ENCODE assay signal across 17 cellular contexts in the genomic region with DNA sequence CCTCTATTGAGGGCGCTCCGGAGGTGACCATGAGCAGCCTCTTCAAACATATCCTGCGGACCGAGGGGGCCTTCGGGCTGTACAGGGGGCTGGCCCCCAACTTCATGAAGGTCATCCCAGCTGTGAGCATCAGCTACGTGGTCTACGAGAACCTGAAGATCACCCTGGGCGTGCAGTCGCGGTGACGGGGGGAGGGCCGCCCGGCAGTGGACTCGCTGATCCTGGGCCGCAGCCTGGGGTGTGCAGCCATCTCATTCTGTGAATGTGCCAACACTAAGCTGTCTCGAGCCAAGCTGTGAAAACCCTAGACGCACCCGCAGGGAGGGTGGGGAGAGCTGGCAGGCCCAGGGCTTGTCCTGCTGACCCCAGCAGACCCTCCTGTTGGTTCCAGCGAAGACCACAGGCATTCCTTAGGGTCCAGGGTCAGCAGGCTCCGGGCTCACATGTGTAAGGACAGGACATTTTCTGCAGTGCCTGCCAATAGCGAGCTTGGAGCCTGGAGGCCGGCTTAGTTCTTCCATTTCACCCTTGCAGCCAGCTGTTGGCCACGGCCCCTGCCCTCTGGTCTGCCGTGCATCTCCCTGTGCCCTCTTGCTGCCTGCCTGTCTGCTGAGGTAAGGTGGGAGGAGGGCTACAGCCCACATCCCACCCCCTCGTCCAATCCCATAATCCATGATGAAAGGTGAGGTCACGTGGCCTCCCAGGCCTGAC. TPM values are rescaled to one million over a fixed set of nuclear protein-coding genes. Genes with fewer than 3 reads are reported as not detected.
DNase-seq lines count a peak whose midpoint lies in the region; ATAC-seq, FAIRE-seq and TF ChIP-seq lines count a peak whose summit lies in the region.
"Had no signal": no experiment of that assay in that cellular context is flagged by ENCODE, and none has a peak within 500 bp of the region (broad histone marks: within the 10 kb centered on the region; RNA-seq: fewer than 3 reads in every experiment).

No MANE protein-coding gene starts in this region.

- peaks cover 2% of the 10 kb centered on the region for H3K79me2 ChIP-seq in HepG2 (ENCODE audit: insufficient read depth, low read length)

- no TSS peak for BruUV-seq in HepG2 (replicated peaks; lab: Mats Ljungman, UMichigan)

- ATAC-seq in HepG2: no peak
- ATAC-seq in HG02852 (IDR thresholded peaks at IDR 0.05; ENCODE audit: unreplicated experiment): no peak

- no peak overlapping the region for H2AFZ ChIP-seq in HepG2 (ENCODE audit: low read length)

- H3K4me1 ChIP-seq in HepG2 (ENCODE audit: insufficient read depth, low read length): peaks cover 76% of the 10 kb centered on the region
- peaks cover 72 to 87% (median 84%) of the 10 kb centered on the region in 3 donors for H3K4me1 ChIP-seq in skeletal muscle tissue (ENCODE audit: control insufficient read depth in 3 of 3, insufficient read depth in 3 of 3, low read length in 3 of 3)
- peaks cover 14 to 46% (median 29%) of the 10 kb centered on the region in 4 donors for H3K4me1 ChIP-seq in transverse colon

- TF ChIP-seq CTCF in VCaP (conservative IDR thresholded peaks at IDR 0.05): no peak
- no peak for TF ChIP-seq CTCF in HepG2 (CRISPR knock-in tag; IDR thresholded peaks at IDR 0.05)
- TF ChIP-seq CTCF in transverse colon (IDR thresholded peaks at IDR 0.05): no peak

- H3K27me3 ChIP-seq in H7 (ENCODE audit: control insufficient read depth, insufficient read depth, low read length) (no peaks in the 10 kb centered on the region), HepG2 (ENCODE audit: control insufficient read depth in 1 of 2, insufficient read depth in 2 of 2, low read length in 2 of 2) (no peaks in the 10 kb centered on the region), skeletal muscle tissue (ENCODE audit: control insufficient read depth in 3 of 3, insufficient read depth in 3 of 3, low read length in 3 of 3) (no peaks in the 10 kb centered on the region), transverse colon (no peaks in the 10 kb centered on the region)

- intact Hi-C loops in HepG2 (cut with micrococcal nuclease; ENCODE audit: unreplicated experiment) (no loop called here), transverse colon (cut with DNase I; ENCODE audit: low total_unique reads) (no loop called here)

- H4K20me1 ChIP-seq in HepG2 (ENCODE audit: insufficient read depth, low read length): no peaks in the 10 kb centered on the region

- TF ChIP-seq RAD21 in HepG2 (CRISPR knock-in tag; IDR thresholded peaks at IDR 0.05): no peak

- DNase-seq in H7: peak; percentile 46
- DNase-seq in HepG2 (ENCODE audit: low spot score): no peak
- no peak for DNase-seq in NCI-H1105 (lab: John Stamatoyannopoulos, UW)
- no peak for DNase-seq in transverse colon
- DNase-seq: activated CD4-positive, alpha-beta T cell treated with anti-CD3 and anti-CD28 coated beads for 48 hours; immature natural killer cell; NCI-H2171 treated with DMSO at 0.1 percent for 48 hours; NCI-H774; stimulated activated CD4-positive, alpha-beta T cell treated with anti-CD3 and anti-CD28 coated beads, Interleukin-1b, Interleukin-23, amount 100 ng/mL, for 48 hours had no signal

- CTCF ChIA-PET in HepG2 (lab: Yijun Ruan, JAX; ENCODE audit: low intra/inter-chr PET ratio, low total read pairs): no interaction called here

- H3K9ac ChIP-seq in HepG2 (ENCODE audit: insufficient read depth, low read depth, low read length) (no peak overlapping the region), skeletal muscle tissue (ENCODE audit: low read depth in 1 of 3, low read length in 3 of 3) (peak overlapping the region; percentile 59 to 84 (median 68))
- H3K9ac ChIP-seq: KMS-11 had no signal

- no peak for TF ChIP-seq POLR2A in HepG2 (IDR thresholded peaks at IDR 0.05; ENCODE audit: insufficient read depth in 1 of 2, low read depth in 2 of 2, low read length in 2 of 2)
- no peak for TF ChIP-seq POLR2A in transverse colon (IDR thresholded peaks at IDR 0.05)

- no peak overlapping the region for H3K4me3 ChIP-seq in H7 (ENCODE audit: insufficient read depth, low read depth, low read length)
- no peak overlapping the region for H3K4me3 ChIP-seq in HepG2 (replicated peaks in 1 of 3; ENCODE audit: insufficient read depth in 1 of 3, low read depth in 2 of 3, low read length in 3 of 3)
- peak overlapping the region in 2 of 3 donors; percentile 20 to 49 for H3K4me3 ChIP-seq in skeletal muscle tissue (ENCODE audit: low read length in 3 of 3)
- H3K4me3 ChIP-seq in transverse colon: no peak overlapping the region
- H3K4me3 ChIP-seq: SK-N-MC had no signal

- in situ Hi-C loops in HepG2 (cut with HindIII; ENCODE audit: extremely low pct_ligation_motif_present, low pct_unique_long_range_greater_than_20kb) (no loop called here), transverse colon (cut with MboI; ENCODE audit: low pct_ligation_motif_present in 1 of 4, low pct_unique_long_range_greater_than_20kb in 1 of 4, low sequenced_read_pairs in 3 of 4) (loop anchor here in 1 of 4 donors (25.0 kb wide), 1 partner anchor 145 kb away; no protein-coding TSS in a partner anchor)

- 91% methylated on average over 10 of the region's 26 CpGs for WGBS in HepG2 (ENCODE audit: low lambda C conversion rate)
- WGBS in transverse colon (ENCODE audit: low coverage in 1 of 2), 2 donors: 85% methylated on average over 24 of the region's 26 CpGs; no CpG with 5 or more reads in 1 of the 2 donors

- FAIRE-seq in HepG2 (lab: Jason Lieb, UNC): no peak
- FAIRE-seq: bronchial epithelial cell, G401.6 had no signal

- peak overlapping the region; percentile 15; the same call in 1 of the 2 replicates for H3K27ac ChIP-seq in VCaP
- H3K27ac ChIP-seq in HepG2 (ENCODE audit: extremely low read length, insufficient read depth, low read length): peak overlapping the region; percentile 30
- H3K27ac ChIP-seq in skeletal muscle tissue (ENCODE audit: low read depth, low read length): peak overlapping the region; percentile 93
- H3K27ac ChIP-seq in transverse colon: peak overlapping the region in 1 of 4 donors; percentile 95
- H3K27ac ChIP-seq: KMS-11, SK-N-MC had no signal

- H3K36me3 ChIP-seq in H7 (replicated peaks; ENCODE audit: control insufficient read depth, insufficient read depth, low read length) (peaks cover 25% of the 10 kb centered on the region), HepG2 (replicated peaks in 1 of 2; ENCODE audit: control insufficient read depth in 1 of 2, insufficient read depth in 2 of 2, low read length in 2 of 2) (peaks cover 20 to 38% of the 10 kb centered on the region in 2 experiments), skeletal muscle tissue (ENCODE audit: control insufficient read depth in 3 of 3, insufficient read depth in 3 of 3, low read length in 3 of 3) (peaks cover 39 to 53% (median 44%) of the 10 kb centered on the region in 3 donors), transverse colon (peaks cover 0 to 33% (median 17%) of the 10 kb centered on the region in 4 donors)

- H3K9me3 ChIP-seq in HepG2 (ENCODE audit: low read length): no peaks in the 10 kb centered on the region
- no peaks in the 10 kb centered on the region for H3K9me3 ChIP-seq in skeletal muscle tissue (ENCODE audit: control insufficient read depth in 3 of 3, low read length in 3 of 3)
- no peaks in the 10 kb centered on the region for H3K9me3 ChIP-seq in transverse colon

- no peak overlapping the region for H3K4me2 ChIP-seq in HepG2 (ENCODE audit: low read depth, low read length)
- H3K4me2 ChIP-seq: KMS-11 had no signal

- no peak for TF ChIP-seq EP300 in HepG2 (IDR thresholded peaks at IDR 0.05; ENCODE audit: low read depth in 2 of 2, low read length in 2 of 2)
- TF ChIP-seq EP300 in HepG2 (CRISPR knock-in tag; IDR thresholded peaks at IDR 0.05; ENCODE audit: borderline replicate concordance): no peak
- no peak for TF ChIP-seq EP300 in transverse colon (IDR thresholded peaks at IDR 0.05; ENCODE audit: low read depth)

- POLR2A ChIA-PET in HepG2 (lab: Yijun Ruan, JAX): interaction anchor here (1.1 kb wide), 1 partner anchor 9 kb away, joined by 3 read pairs; no protein-coding TSS in a partner anchor

RNA-seq across cellular contexts. Expression of a gene that starts 20.1 kb away (rescaled TPM):
- total RNA-seq in H7 (2014; rRNA removed; shearing (Covaris generic)): 143 and 197 TPM in 2 replicates
- total RNA-seq in HepG2 (2016; rRNA removed; fragmentation: Illumina TruSeq; extraction: Trizol): 68.5 and 79.8 TPM in 2 replicates
- 176 and 179 TPM in 2 replicates for total RNA-seq in HepG2 (2016; cell fraction: cytosol; rRNA removed; fragmentation: Illumina TruSeq; extraction: Trizol; ENCODE audit: low read depth)
- 65.6 and 85.2 TPM in 2 replicates for total RNA-seq in HepG2 (2016; cell fraction: insoluble cytoplasmic fraction; rRNA removed; fragmentation: Illumina TruSeq; extraction: Trizol)
- 80.3 and 84.6 TPM in 2 replicates for total RNA-seq in HepG2 (2016; cell fraction: membrane; rRNA removed; fragmentation: Illumina TruSeq; extraction: Trizol)
- total RNA-seq in HepG2 (2016; cell fraction: nucleus; rRNA removed; fragmentation: Illumina TruSeq; extraction: Trizol): 40.6 and 44.2 TPM in 2 replicates
- 63.7 and 67.2 TPM in 2 replicates for polyA plus RNA-seq in HepG2 (2011; rRNA removed)
- 53.6 and 85.6 TPM in 2 replicates for polyA plus RNA-seq in HepG2 (2011; cell fraction: cytosol; rRNA removed)
- polyA plus RNA-seq in HepG2 (2011; cell fraction: nucleus; rRNA removed): 128 and 148 TPM in 2 replicates
- polyA plus RNA-seq in HepG2 (2012): 39.6 and 40.6 TPM in 2 replicates
- 61.1 and 71.8 TPM in 2 replicates for polyA plus RNA-seq in HepG2 (2016; cell fraction: cytosol; fragmentation: Illumina TruSeq; extraction: Trizol; ENCODE audit: low read depth)
- polyA plus RNA-seq in HepG2 (2016; cell fraction: insoluble cytoplasmic fraction; fragmentation: Illumina TruSeq; extraction: Trizol; ENCODE audit: low read depth): 67.8 and 88.5 TPM in 2 replicates
- 68.9 and 78.2 TPM in 2 replicates for polyA plus RNA-seq in HepG2 (2016; cell fraction: membrane; fragmentation: Illumina TruSeq; extraction: Trizol; ENCODE audit: low read depth)
- polyA plus RNA-seq in HepG2 (2016; cell fraction: nucleus; fragmentation: Illumina TruSeq; extraction: Trizol; ENCODE audit: insufficient read depth, low read depth): 101 and 105 TPM in 2 replicates
- 109 and 143 TPM in 2 replicates for polyA minus RNA-seq in HepG2 (2011; rRNA and poly(A)+ RNA removed; ENCODE audit: low replicate concordance)
- polyA minus RNA-seq in HepG2 (2011; cell fraction: cytosol; rRNA and poly(A)+ RNA removed): 29.5 and 39.2 TPM in 2 replicates
- polyA minus RNA-seq in HepG2 (2011; cell fraction: nucleus; rRNA and poly(A)+ RNA removed): 39.4 and 44.6 TPM in 2 replicates
- 47.5 TPM for total RNA-seq in skeletal muscle tissue
- total RNA-seq in transverse colon: 100 to 1,000 TPM; 109 to 434 (median 164) TPM

RNA-seq across cellular contexts. Expression of a gene that starts 39.4 kb away (rescaled TPM):
- total RNA-seq in H7 (2014; rRNA removed; shearing (Covaris generic)): 23.1 and 23.7 TPM in 2 replicates
- 18.5 and 24.8 TPM in 2 replicates for total RNA-seq in HepG2 (2016; rRNA removed; fragmentation: Illumina TruSeq; extraction: Trizol)
- total RNA-seq in HepG2 (2016; cell fraction: cytosol; rRNA removed; fragmentation: Illumina TruSeq; extraction: Trizol; ENCODE audit: low read depth): 4.5 and 5.1 TPM in 2 replicates
- total RNA-seq in HepG2 (2016; cell fraction: insoluble cytoplasmic fraction; rRNA removed; fragmentation: Illumina TruSeq; extraction: Trizol): 16.4 and 24.3 TPM in 2 replicates
- total RNA-seq in HepG2 (2016; cell fraction: membrane; rRNA removed; fragmentation: Illumina TruSeq; extraction: Trizol): 10.5 and 11.1 TPM in 2 replicates
- 21.4 and 25.1 TPM in 2 replicates for total RNA-seq in HepG2 (2016; cell fraction: nucleus; rRNA removed; fragmentation: Illumina TruSeq; extraction: Trizol)
- polyA plus RNA-seq in HepG2 (2011; rRNA removed): 10.5 and 16.7 TPM in 2 replicates
- 10.7 and 11.2 TPM in 2 replicates for polyA plus RNA-seq in HepG2 (2011; cell fraction: cytosol; rRNA removed)
- polyA plus RNA-seq in HepG2 (2011; cell fraction: nucleus; rRNA removed): 26.1 and 29.6 TPM in 2 replicates
- polyA plus RNA-seq in HepG2 (2012): 12.9 and 15.5 TPM in 2 replicates
- polyA plus RNA-seq in HepG2 (2016; cell fraction: cytosol; fragmentation: Illumina TruSeq; extraction: Trizol; ENCODE audit: low read depth): 1.1 and 1.3 TPM in 2 replicates
- 11.6 and 13.1 TPM in 2 replicates for polyA plus RNA-seq in HepG2 (2016; cell fraction: insoluble cytoplasmic fraction; fragmentation: Illumina TruSeq; extraction: Trizol; ENCODE audit: low read depth)
- polyA plus RNA-seq in HepG2 (2016; cell fraction: membrane; fragmentation: Illumina TruSeq; extraction: Trizol; ENCODE audit: low read depth): 2.6 and 2.7 TPM in 2 replicates
- 31.1 and 36.4 TPM in 2 replicates for polyA plus RNA-seq in HepG2 (2016; cell fraction: nucleus; fragmentation: Illumina TruSeq; extraction: Trizol; ENCODE audit: insufficient read depth, low read depth)
- polyA minus RNA-seq in HepG2 (2011; rRNA and poly(A)+ RNA removed; ENCODE audit: low replicate concordance): 20.5 and 28.1 TPM in 2 replicates
- 10.0 and 10.2 TPM in 2 replicates for polyA minus RNA-seq in HepG2 (2011; cell fraction: cytosol; rRNA and poly(A)+ RNA removed)
- 14.4 and 26.1 TPM in 2 replicates for polyA minus RNA-seq in HepG2 (2011; cell fraction: nucleus; rRNA and poly(A)+ RNA removed)
- 13.0 TPM for total RNA-seq in skeletal muscle tissue
- 10 to 100 TPM; 25.5 to 35.5 (median 32.5) TPM for total RNA-seq in transverse colon

RNA-seq across cellular contexts. Expression of a gene that starts 40.3 kb away (rescaled TPM):
- total RNA-seq in H7 (2014; rRNA removed; shearing (Covaris generic)): 10.3 and 12.3 TPM in 2 replicates
- total RNA-seq in HepG2 (2016; rRNA removed; fragmentation: Illumina TruSeq; extraction: Trizol) (6.0 and 6.6 TPM in 2 replicates), skeletal muscle tissue (8.9 TPM), transverse colon (10 to 100 TPM in 3 of 4 donors, under 1 TPM in 1; 0.60 to 23.2 (median 14.0) TPM)
- 3.1 and 4.1 TPM in 2 replicates for total RNA-seq in HepG2 (2016; cell fraction: cytosol; rRNA removed; fragmentation: Illumina TruSeq; extraction: Trizol; ENCODE audit: low read depth)
- 6.0 and 6.4 TPM in 2 replicates for total RNA-seq in HepG2 (2016; cell fraction: insoluble cytoplasmic fraction; rRNA removed; fragmentation: Illumina TruSeq; extraction: Trizol)
- 5.7 and 6.1 TPM in 2 replicates for total RNA-seq in HepG2 (2016; cell fraction: membrane; rRNA removed; fragmentation: Illumina TruSeq; extraction: Trizol)
- total RNA-seq in HepG2 (2016; cell fraction: nucleus; rRNA removed; fragmentation: Illumina TruSeq; extraction: Trizol): 2.9 and 4.1 TPM in 2 replicates
- polyA plus RNA-seq in HepG2 (2011; rRNA removed): 6.9 TPM in 2 replicates
- 4.9 and 6.4 TPM in 2 replicates for polyA plus RNA-seq in HepG2 (2011; cell fraction: cytosol; rRNA removed)
- polyA plus RNA-seq in HepG2 (2011; cell fraction: nucleus; rRNA removed): 3.8 and 4.0 TPM in 2 replicates
- 3.0 and 3.8 TPM in 2 replicates for polyA plus RNA-seq in HepG2 (2012)
- polyA plus RNA-seq in HepG2 (2016; cell fraction: cytosol; fragmentation: Illumina TruSeq; extraction: Trizol; ENCODE audit: low read depth): 2.4 and 2.6 TPM in 2 replicates
- polyA plus RNA-seq in HepG2 (2016; cell fraction: insoluble cytoplasmic fraction; fragmentation: Illumina TruSeq; extraction: Trizol; ENCODE audit: low read depth): 5.2 and 5.7 TPM in 2 replicates
- 3.5 and 3.9 TPM in 2 replicates for polyA plus RNA-seq in HepG2 (2016; cell fraction: membrane; fragmentation: Illumina TruSeq; extraction: Trizol; ENCODE audit: low read depth)
- polyA plus RNA-seq in HepG2 (2016; cell fraction: nucleus; fragmentation: Illumina TruSeq; extraction: Trizol; ENCODE audit: insufficient read depth, low read depth): 4.9 and 5.1 TPM in 2 replicates
- 8.2 and 13.2 TPM in 2 replicates for polyA minus RNA-seq in HepG2 (2011; rRNA and poly(A)+ RNA removed; ENCODE audit: low replicate concordance)
- polyA minus RNA-seq in HepG2 (2011; cell fraction: cytosol; rRNA and poly(A)+ RNA removed): 3.2 and 6.0 TPM in 2 replicates
- polyA minus RNA-seq in HepG2 (2011; cell fraction: nucleus; rRNA and poly(A)+ RNA removed): 1.5 and 2.1 TPM in 2 replicates

RNA-seq across cellular contexts. Expression of a gene that starts 41.8 kb away (rescaled TPM):
- total RNA-seq in H7 (2014; rRNA removed; shearing (Covaris generic)): 1.4 TPM in 1 of 2 replicates, not detected in the other
- total RNA-seq in HepG2 (2016; rRNA removed; fragmentation: Illumina TruSeq; extraction: Trizol) (0.34 and 0.38 TPM in 2 replicates), skeletal muscle tissue (2.1 TPM), transverse colon (100 to 1,000 TPM in 1 of 4 donors, 10 to 100 TPM in 2, 1 to 10 TPM in 1; 8.6 to 115 (median 37.3) TPM)
- 0.40 TPM in 1 of 2 replicates, not detected in the other for total RNA-seq in HepG2 (2016; cell fraction: cytosol; rRNA removed; fragmentation: Illumina TruSeq; extraction: Trizol; ENCODE audit: low read depth)
- 0.24 TPM in 1 of 2 replicates, not detected in the other for total RNA-seq in HepG2 (2016; cell fraction: insoluble cytoplasmic fraction; rRNA removed; fragmentation: Illumina TruSeq; extraction: Trizol)
- total RNA-seq in HepG2 (2016; cell fraction: membrane; rRNA removed; fragmentation: Illumina TruSeq; extraction: Trizol): 0.34 and 0.38 TPM in 2 replicates
- total RNA-seq in HepG2 (2016; cell fraction: nucleus; rRNA removed; fragmentation: Illumina TruSeq; extraction: Trizol): not detected in 2 replicates
- 1.4 and 2.3 TPM in 2 replicates for polyA plus RNA-seq in HepG2 (2011; rRNA removed)
- polyA plus RNA-seq in HepG2 (2011; cell fraction: cytosol; rRNA removed): 0.93 and 2.4 TPM in 2 replicates
- 4.4 and 6.2 TPM in 2 replicates for polyA plus RNA-seq in HepG2 (2011; cell fraction: nucleus; rRNA removed)
- polyA plus RNA-seq in HepG2 (2012): 1.5 and 1.7 TPM in 2 replicates
- polyA plus RNA-seq in HepG2 (2016; cell fraction: cytosol; fragmentation: Illumina TruSeq; extraction: Trizol; ENCODE audit: low read depth): 0.69 and 0.92 TPM in 2 replicates
- polyA plus RNA-seq in HepG2 (2016; cell fraction: insoluble cytoplasmic fraction; fragmentation: Illumina TruSeq; extraction: Trizol; ENCODE audit: low read depth): 0.71 and 0.76 TPM in 2 replicates
- polyA plus RNA-seq in HepG2 (2016; cell fraction: membrane; fragmentation: Illumina TruSeq; extraction: Trizol; ENCODE audit: low read depth): 0.49 and 0.63 TPM in 2 replicates
- 1.7 and 3.0 TPM in 2 replicates for polyA plus RNA-seq in HepG2 (2016; cell fraction: nucleus; fragmentation: Illumina TruSeq; extraction: Trizol; ENCODE audit: insufficient read depth, low read depth)
- polyA minus RNA-seq in HepG2 (2011; rRNA and poly(A)+ RNA removed; ENCODE audit: low replicate concordance): 0.44 and 0.52 TPM in 2 replicates
- 0.99 TPM in 1 of 2 replicates, not detected in the other for polyA minus RNA-seq in HepG2 (2011; cell fraction: cytosol; rRNA and poly(A)+ RNA removed)
- polyA minus RNA-seq in HepG2 (2011; cell fraction: nucleus; rRNA and poly(A)+ RNA removed): not detected in 2 replicates
- total RNA-seq: glomerular endothelial cell had no signal

RNA-seq across cellular contexts. Expression of a gene that starts 52.6 kb away (rescaled TPM):
- total RNA-seq in H7 (2014; rRNA removed; shearing (Covaris generic)): 121 and 130 TPM in 2 replicates
- total RNA-seq in HepG2 (2016; rRNA removed; fragmentation: Illumina TruSeq; extraction: Trizol) (22.2 and 33.1 TPM in 2 replicates), skeletal muscle tissue (7.8 TPM), transverse colon (100 to 1,000 TPM in 3 of 4 donors, 10 to 100 TPM in 1; 97.3 to 178 (median 149) TPM)
- total RNA-seq in HepG2 (2016; cell fraction: cytosol; rRNA removed; fragmentation: Illumina TruSeq; extraction: Trizol; ENCODE audit: low read depth): 146 and 177 TPM in 2 replicates
- total RNA-seq in HepG2 (2016; cell fraction: insoluble cytoplasmic fraction; rRNA removed; fragmentation: Illumina TruSeq; extraction: Trizol): 17.4 and 30.2 TPM in 2 replicates
- 86.9 and 114 TPM in 2 replicates for total RNA-seq in HepG2 (2016; cell fraction: membrane; rRNA removed; fragmentation: Illumina TruSeq; extraction: Trizol)
- total RNA-seq in HepG2 (2016; cell fraction: nucleus; rRNA removed; fragmentation: Illumina TruSeq; extraction: Trizol): 11.7 and 11.9 TPM in 2 replicates
- 27.6 and 29.5 TPM in 2 replicates for polyA plus RNA-seq in HepG2 (2011; rRNA removed)
- polyA plus RNA-seq in HepG2 (2011; cell fraction: cytosol; rRNA removed): 25.8 and 50.8 TPM in 2 replicates
- polyA plus RNA-seq in HepG2 (2011; cell fraction: nucleus; rRNA removed): 19.2 and 22.8 TPM in 2 replicates
- polyA plus RNA-seq in HepG2 (2012): 13.4 and 25.7 TPM in 2 replicates
- 235 and 253 TPM in 2 replicates for polyA plus RNA-seq in HepG2 (2016; cell fraction: cytosol; fragmentation: Illumina TruSeq; extraction: Trizol; ENCODE audit: low read depth)
- 19.0 and 25.9 TPM in 2 replicates for polyA plus RNA-seq in HepG2 (2016; cell fraction: insoluble cytoplasmic fraction; fragmentation: Illumina TruSeq; extraction: Trizol; ENCODE audit: low read depth)
- 124 and 129 TPM in 2 replicates for polyA plus RNA-seq in HepG2 (2016; cell fraction: membrane; fragmentation: Illumina TruSeq; extraction: Trizol; ENCODE audit: low read depth)
- 21.4 TPM in 2 replicates for polyA plus RNA-seq in HepG2 (2016; cell fraction: nucleus; fragmentation: Illumina TruSeq; extraction: Trizol; ENCODE audit: insufficient read depth, low read depth)
- 17.1 and 32.9 TPM in 2 replicates for polyA minus RNA-seq in HepG2 (2011; rRNA and poly(A)+ RNA removed; ENCODE audit: low replicate concordance)
- 13.6 and 21.6 TPM in 2 replicates for polyA minus RNA-seq in HepG2 (2011; cell fraction: cytosol; rRNA and poly(A)+ RNA removed)
- 4.8 and 7.1 TPM in 2 replicates for polyA minus RNA-seq in HepG2 (2011; cell fraction: nucleus; rRNA and poly(A)+ RNA removed)

Comparison
In these comparisons a context has a peak if more than half of its experiments do, and no peak if none do; other contexts are left out.
1. H3K4me3 ChIP-seq: peak in skeletal muscle tissue (2 of 3); none in H7 (single experiment), HepG2 (0 of 3) and transverse colon (0 of 4).